18 cellular contexts compared by ENCODE assay signal in genomic region chr18:65749881-65750280, GRCh38. TPM values are rescaled to one million over a fixed set of nuclear protein-coding genes. Genes with fewer than 3 reads are reported as not detected.
DNase-seq lines count a peak whose midpoint lies in the region; ATAC-seq, FAIRE-seq and TF ChIP-seq lines count a peak whose summit lies in the region.
"Had no signal": no experiment of that assay in that cellular context is flagged by ENCODE, and none has a peak within 500 bp of the region (broad histone marks: within the 10 kb centered on the region; RNA-seq: fewer than 3 reads in every experiment).

No MANE protein-coding gene starts in this region.

- peak overlapping the region; percentile 53; the same call in 1 of the 2 replicates for H3K4me3 ChIP-seq in PC-9
- H3K4me3 ChIP-seq in H1 (ENCODE audit: extremely low read depth in 1 of 4, insufficient read depth in 2 of 4, low read depth in 3 of 4, low read length in 4 of 4): peak overlapping the region; percentile 36 to 91 (median 63)
- peak overlapping the region; percentile 71 for H3K4me3 ChIP-seq in neuron (ENCODE audit: low read length)
- H3K4me3 ChIP-seq in right lobe of liver: no peak overlapping the region
- H3K4me3 ChIP-seq: GM12878 had no signal

- H4K8ac ChIP-seq in H1 (ENCODE audit: extremely low read depth, insufficient read depth, low read length): no peak overlapping the region

- H3K4me2 ChIP-seq in PC-9 (peak overlapping the region; percentile 76), H1 (ENCODE audit: insufficient read depth in 1 of 2, low read depth in 2 of 2, low read length in 2 of 2) (peak overlapping the region; percentile 64 to 98)

- peak overlapping the region; percentile 82 for H3K9ac ChIP-seq in ES-I3 (ENCODE audit: low read depth, low read length)
- H3K9ac ChIP-seq in H1 (replicated peaks in 1 of 4; ENCODE audit: extremely low read depth in 1 of 4, low read depth in 3 of 4, low read length in 3 of 4): peak overlapping the region in 1 of 4 experiments; percentile 4; a peak in 1 of 7 replicates

- H3K14ac ChIP-seq in H1 (ENCODE audit: insufficient read length): no peak overlapping the region

- H3K18ac ChIP-seq in H1 (ENCODE audit: extremely low read depth, low read length): no peak overlapping the region; the same call in 1 of the 2 replicates

- POLR2A ChIA-PET in PC-9 (lab: Charles Lee; ENCODE audit: unreplicated experiment): no interaction called here
- POLR2A ChIA-PET in H1 (lab: Charles Lee; ENCODE audit: partially characterized antibody): interaction anchor here (0.6 to 0.7 kb wide), 2 partner anchors 27 to 1477 kb away, joined by 3 read pairs; no protein-coding TSS in a partner anchor

- TF ChIP-seq POLR2A in H1 (IDR thresholded peaks at IDR 0.05; ENCODE audit: control extremely low read depth in 1 of 2, low read depth in 2 of 2, low read length in 2 of 2) (no peak), right lobe of liver (IDR thresholded peaks at IDR 0.05) (no peak)

- H4K5ac ChIP-seq in H1 (ENCODE audit: insufficient read length, low read depth, low read length): no peak overlapping the region

- H3K27me3 ChIP-seq in PC-9 (ENCODE audit: insufficient read depth, low read depth) (no peaks in the 10 kb centered on the region), H1 (replicated peaks in 1 of 4; ENCODE audit: control insufficient read depth in 3 of 4, extremely low read depth in 1 of 4, insufficient read depth in 3 of 4, low read length in 3 of 4) (peaks cover 9 to 28% (median 14%) of the 10 kb centered on the region in 4 experiments), neuron (ENCODE audit: insufficient read depth, low read length) (no peaks in the 10 kb centered on the region), right lobe of liver (peaks cover 0 to 9% of the 10 kb centered on the region in 2 donors)

- no peaks in the 10 kb centered on the region for H3K79me2 ChIP-seq in PC-9 (ENCODE audit: low read depth)
- H3K79me2 ChIP-seq in H1 (ENCODE audit: control insufficient read depth in 1 of 2, insufficient read depth in 2 of 2, low read length in 2 of 2): no peaks in the 10 kb centered on the region

- H3K4ac ChIP-seq in H1 (replicated peaks; ENCODE audit: insufficient read length, low read depth, low read length): no peak overlapping the region

- no peak overlapping the region for H2BK12ac ChIP-seq in H1 (ENCODE audit: low read depth, low read length)

- DNase-seq in PC-9 (no peak), H1 (ENCODE audit: low read depth in 1 of 2, low spot score in 2 of 2) (no peak), right lobe of liver (no peak), caudate nucleus (lab: John Stamatoyannopoulos, UW) (no peak), COR-L47 (lab: John Stamatoyannopoulos, UW) (no peak)
- DNase-seq in stimulated activated CD4-positive, alpha-beta T cell treated with anti-CD3 and anti-CD28 coated beads, Interleukin-2, amount 100 ng/mL, for 48 hours: no peak
- DNase-seq: activated naive CD4-positive, alpha-beta T cell treated with anti-CD3 and anti-CD28 coated beads for 36 hours; AML-193; DND-41; KBM-7; NCI-H1417 treated with DMSO at 0.1 percent for 48 hours; SIG-M5 had no signal

- FAIRE-seq in H1 (lab: Jason Lieb, UNC): no peak
- FAIRE-seq: GM12878, pancreas, urothelium cell line had no signal

- H4K91ac ChIP-seq in H1 (replicated peaks; ENCODE audit: insufficient read length, low read length): no peak overlapping the region

- intact Hi-C loops in PC-9 (cut with micrococcal nuclease; ENCODE audit: unreplicated experiment): no loop called here
- intact Hi-C loops in right lobe of liver (cut with DNase I): no loop called here

- H3K56ac ChIP-seq in H1 (replicated peaks; ENCODE audit: insufficient read length, low read depth, low read length): no peak overlapping the region

- H3K27ac ChIP-seq in PC-9 (no peak overlapping the region), H1 (ENCODE audit: low read depth, low read length) (no peak overlapping the region), right lobe of liver (no peak overlapping the region), caudate nucleus (ENCODE audit: low read depth, low read length) (no peak overlapping the region)
- H3K27ac ChIP-seq: esophagus muscularis mucosa, pancreas had no signal

- no peaks in the 10 kb centered on the region for H4K20me1 ChIP-seq in PC-9 (ENCODE audit: insufficient read depth)
- H4K20me1 ChIP-seq in H1 (replicated peaks in 1 of 2; ENCODE audit: control insufficient read depth in 1 of 2, insufficient read depth in 2 of 2, low read length in 2 of 2): no peaks in the 10 kb centered on the region

- ATAC-seq in right lobe of liver: no peak
- ATAC-seq: GM12878 had no signal

- H3K79me1 ChIP-seq in H1 (ENCODE audit: low read depth, low read length): no peaks in the 10 kb centered on the region

- no peak overlapping the region for H2BK5ac ChIP-seq in H1 (ENCODE audit: low read depth, low read length)

- H2AFZ ChIP-seq in PC-9 (no peak overlapping the region), H1 (ENCODE audit: low read length) (peak overlapping the region; percentile 70; the same call in 1 of the 2 replicates), neuron (ENCODE audit: low read depth, low read length) (peak overlapping the region; percentile 85)

- no peak overlapping the region for H2AK5ac ChIP-seq in H1 (ENCODE audit: low read depth, low read length)

- CTCF ChIA-PET in PC-9 (lab: Charles Lee) (no interaction called here), H1 (lab: Charles Lee; ENCODE audit: partially characterized antibody) (interaction anchor here (0.6 to 1.5 kb wide), 2 partner anchors 23 to 142 kb away, joined by 4 to 7 read pairs; no protein-coding TSS in a partner anchor)

- H3K9me3 ChIP-seq in ES-I3 (ENCODE audit: control insufficient read depth, insufficient read depth, low read length) (no peaks in the 10 kb centered on the region), PC-9 (ENCODE audit: insufficient read depth, low read depth) (no peaks in the 10 kb centered on the region), H1 (ENCODE audit: insufficient read depth in 2 of 2, low read depth in 1 of 2, low read length in 1 of 2) (no peaks in the 10 kb centered on the region), neuron (ENCODE audit: low read length) (no peaks in the 10 kb centered on the region), right lobe of liver (no peaks in the 10 kb centered on the region)
- H3K9me3 ChIP-seq: esophagus muscularis mucosa, pancreas had no signal

- TF ChIP-seq CTCF in PC-9 (conservative IDR thresholded peaks at IDR 0.05) (no peak), H1 (IDR thresholded peaks at IDR 0.05; ENCODE audit: control extremely low read depth in 1 of 3, insufficient read depth in 1 of 3, low read depth in 1 of 3, low read length in 3 of 3) (no peak), right lobe of liver (IDR thresholded peaks at IDR 0.05) (no peak)

- H3F3A ChIP-seq in PC-9 (ENCODE audit: insufficient read depth, low read depth): no peaks in the 10 kb centered on the region

- no peak overlapping the region for H3K23ac ChIP-seq in H1 (ENCODE audit: insufficient read length)

- no peak overlapping the region for H2BK20ac ChIP-seq in H1 (ENCODE audit: low read length)

- H3K36me3 ChIP-seq in ES-I3 (ENCODE audit: insufficient read depth, low read length) (no peaks in the 10 kb centered on the region), PC-9 (ENCODE audit: low read depth) (no peaks in the 10 kb centered on the region), H1 (ENCODE audit: control insufficient read depth in 2 of 4, insufficient read depth in 4 of 4, low read length in 3 of 4) (no peaks in the 10 kb centered on the region), neuron (ENCODE audit: insufficient read depth, low read length) (no peaks in the 10 kb centered on the region), right lobe of liver (no peaks in the 10 kb centered on the region)
- H3K36me3 ChIP-seq: esophagus muscularis mucosa, pancreas had no signal

- H3K9me2 ChIP-seq in PC-9 (ENCODE audit: insufficient read depth): no peaks in the 10 kb centered on the region; the same call in 1 of the 2 replicates

- no peak overlapping the region for H2BK120ac ChIP-seq in H1 (replicated peaks; ENCODE audit: low read depth, low read length)

- H3K4me1 ChIP-seq in ES-I3 (ENCODE audit: insufficient read depth, low read length) (peaks cover 3% of the 10 kb centered on the region), PC-9 (replicated peaks; ENCODE audit: insufficient read depth) (no peaks in the 10 kb centered on the region), H1 (replicated peaks in 1 of 4; ENCODE audit: control insufficient read depth in 3 of 4, insufficient read depth in 4 of 4, low read length in 3 of 4) (peaks cover 0 to 9% (median 3%) of the 10 kb centered on the region in 4 experiments; a peak in 4 of 7 replicates), neuron (ENCODE audit: insufficient read depth, low read length) (peaks cover 39% of the 10 kb centered on the region), right lobe of liver (peaks cover 0 to 5% (median 0%) of the 10 kb centered on the region in 4 donors)

- no peak for TF ChIP-seq EP300 in H1 (IDR thresholded peaks at IDR 0.05; ENCODE audit: borderline replicate concordance in 1 of 2, low read depth in 2 of 2, low read length in 2 of 2)

- TF ChIP-seq RAD21 in H1 (IDR thresholded peaks at IDR 0.05 in 1 of 2, conservative IDR thresholded peaks at IDR 0.05 in 1 of 2; ENCODE audit: low read depth in 2 of 2, low read length in 2 of 2): no peak

- BruUV-seq in PC-9 (replicated peaks; lab: Mats Ljungman, UMichigan): no TSS peak

- 6% methylated on average over 8 of the region's 8 CpGs; no CpG with 5 or more reads in 1 of the 2 experiments for WGBS in H1 (ENCODE audit: extremely low coverage in 1 of 2, insufficient coverage in 1 of 2, insufficient read length in 1 of 2, insufficient replicate concordance in 2 of 2, low coverage in 1 of 2, low lambda C conversion rate in 2 of 2, missing lambda C conversion rate in 1 of 2), 2 experiments
- 2% methylated on average over 8 of the region's 8 CpGs for WGBS in right lobe of liver (ENCODE audit: insufficient coverage, low coverage, low lambda C conversion rate, missing lambda C conversion rate)

- H2BK15ac ChIP-seq in H1 (ENCODE audit: low read length): no peak overlapping the region

- peaks cover 11% of the 10 kb centered on the region; the same call in 1 of the 2 replicates for H3K23me2 ChIP-seq in H1 (ENCODE audit: low read depth, low read length)

TF ChIP-seq in H1, 55 proteins besides CTCF, POLR2A, EP300 and RAD21:
- TF ChIP-seq HDAC2 (IDR thresholded peaks at IDR 0.05; ENCODE audit: borderline replicate concordance in 1 of 2, low read depth in 2 of 2, low read length in 2 of 2) (0 out of 4 replicates have a peak, but pooled peaks of 1 of the 2 experiments have one; percentile 35), YY1 (IDR thresholded peaks at IDR 0.05; ENCODE audit: low read depth, low read length) (no peak)

RNA-seq across cellular contexts. Expression of gene CDH7, which starts 0.9 kb away (rescaled TPM):
- total RNA-seq in PC-9 (2021): not detected in 2 replicates
- total RNA-seq in H1 (2021; fragmentation: NEBNext Ultra II Directional; extraction: Animal tissue kit (Norgen Biotek cat#: 25700)): 1.3 and 1.5 TPM in 2 replicates
- polyA plus RNA-seq in H1 (2011; rRNA removed): 0.67 and 1.00 TPM in 2 replicates
- 1.0 TPM for polyA plus RNA-seq in H1 (2011; cell fraction: cytosol; rRNA removed)
- 1.2 TPM for polyA plus RNA-seq in H1 (2011; cell fraction: nucleus; rRNA removed)
- polyA plus RNA-seq in H1 (2012, experiment 1 of 2): 0.74 to 1.2 TPM (median 0.91 TPM) in 4 replicates
- polyA plus RNA-seq in H1 (2012, experiment 2 of 2): 0.39 TPM
- 0.65 TPM for polyA plus RNA-seq in H1 (2013, experiment 1 of 2)
- polyA plus RNA-seq in H1 (2013, experiment 2 of 2): 0.87 TPM
- polyA minus RNA-seq in H1 (2011; rRNA and poly(A)+ RNA removed): 3.0 and 4.9 TPM in 2 replicates
- polyA minus RNA-seq in H1 (2011; cell fraction: cytosol; rRNA and poly(A)+ RNA removed): 1.5 TPM
- polyA minus RNA-seq in H1 (2011; cell fraction: nucleus; rRNA and poly(A)+ RNA removed): 3.5 TPM
- not detected for total RNA-seq in right lobe of liver
- total RNA-seq: activated naive CD4-positive, alpha-beta T cell treated with anti-CD3 and anti-CD28 coated beads for 36 hours; GM12878; pancreas had no signal
- polyA plus RNA-seq: pancreas had no signal

Comparison
In these comparisons a context has a peak if more than half of its experiments do, and no peak if none do; other contexts are left out.
1. H3K4me3 ChIP-seq: peak in PC-9 (single experiment), H1 (4 of 4) and neuron (single experiment); none in right lobe of liver (0 of 3).